In the genomic region with DNA sequence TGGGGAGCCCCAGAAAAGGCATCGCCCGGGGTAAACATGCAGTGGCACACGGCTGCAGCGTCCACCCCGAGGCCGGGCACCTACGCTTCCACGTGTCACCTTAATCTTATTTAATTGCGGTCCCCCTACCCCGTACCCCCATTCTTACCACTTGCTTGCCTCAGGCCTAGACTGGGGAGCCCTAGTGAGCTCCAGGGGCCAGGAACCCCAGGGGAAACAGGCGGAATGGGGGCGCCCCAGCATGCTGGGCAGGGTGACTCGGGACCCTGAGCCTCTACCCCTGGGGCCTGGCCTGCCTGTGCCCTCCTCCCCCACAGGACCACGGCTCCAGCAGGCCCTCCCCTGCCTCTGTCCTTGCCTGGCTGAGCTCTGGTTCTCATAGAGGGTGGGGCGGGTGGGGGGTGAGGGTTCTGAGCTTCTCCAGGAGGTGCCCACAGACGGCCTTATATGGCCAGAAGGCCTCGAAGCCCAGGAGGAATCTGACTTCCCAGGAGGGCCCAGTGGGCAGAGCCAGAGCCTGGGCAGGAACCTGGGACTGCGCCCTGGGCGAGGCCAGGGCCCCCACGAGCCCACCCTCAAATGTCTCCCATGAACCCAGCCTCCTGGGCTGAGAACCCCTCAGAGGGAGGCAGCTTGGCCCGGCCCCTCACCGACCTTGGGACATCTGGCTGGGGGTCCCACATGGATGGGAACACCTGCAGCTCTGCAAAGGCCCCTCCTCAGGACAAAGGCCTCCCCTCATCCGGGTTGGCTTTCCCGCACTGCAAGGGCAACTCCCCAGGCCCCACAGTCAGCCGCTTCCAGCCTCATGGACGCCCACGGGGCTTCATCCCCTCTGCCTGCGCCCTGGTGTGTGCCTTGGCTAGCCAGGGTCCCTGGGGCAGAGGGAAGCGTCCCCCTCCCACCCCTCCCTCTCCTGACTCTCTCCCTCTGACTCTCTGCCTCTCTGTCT, we compare ENCODE assay signal across 1 cellular context.
A peak's percentile ranks its signal among the peaks of the same experiment; 100 is the strongest.
TF ChIP-seq lines count a peak whose summit lies in the region.

No MANE protein-coding gene starts in this region.

TF ChIP-seq in HepG2, 621 proteins besides CTCF, POLR2A, EP300 and RAD21 (continued from another document):
- TF ChIP-seq, protein P1, sequence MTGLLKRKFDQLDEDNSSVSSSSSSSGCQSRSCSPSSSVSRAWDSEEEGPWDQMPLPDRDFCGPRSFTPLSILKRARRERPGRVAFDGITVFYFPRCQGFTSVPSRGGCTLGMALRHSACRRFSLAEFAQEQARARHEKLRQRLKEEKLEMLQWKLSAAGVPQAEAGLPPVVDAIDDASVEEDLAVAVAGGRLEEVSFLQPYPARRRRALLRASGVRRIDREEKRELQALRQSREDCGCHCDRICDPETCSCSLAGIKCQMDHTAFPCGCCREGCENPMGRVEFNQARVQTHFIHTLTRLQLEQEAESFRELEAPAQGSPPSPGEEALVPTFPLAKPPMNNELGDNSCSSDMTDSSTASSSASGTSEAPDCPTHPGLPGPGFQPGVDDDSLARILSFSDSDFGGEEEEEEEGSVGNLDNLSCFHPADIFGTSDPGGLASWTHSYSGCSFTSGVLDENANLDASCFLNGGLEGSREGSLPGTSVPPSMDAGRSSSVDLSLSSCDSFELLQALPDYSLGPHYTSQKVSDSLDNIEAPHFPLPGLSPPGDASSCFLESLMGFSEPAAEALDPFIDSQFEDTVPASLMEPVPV (CRISPR knock-in tag; IDR thresholded peaks at IDR 0.05): peak; percentile 32; the same call in 1 of the 2 replicates
- no peak for TF ChIP-seq ZNF138 (CRISPR knock-in tag; IDR thresholded peaks at IDR 0.05; ENCODE audit: low read depth)
- TF ChIP-seq TRIM24 (CRISPR knock-in tag; IDR thresholded peaks at IDR 0.05): no peak
- TF ChIP-seq, protein P2, sequence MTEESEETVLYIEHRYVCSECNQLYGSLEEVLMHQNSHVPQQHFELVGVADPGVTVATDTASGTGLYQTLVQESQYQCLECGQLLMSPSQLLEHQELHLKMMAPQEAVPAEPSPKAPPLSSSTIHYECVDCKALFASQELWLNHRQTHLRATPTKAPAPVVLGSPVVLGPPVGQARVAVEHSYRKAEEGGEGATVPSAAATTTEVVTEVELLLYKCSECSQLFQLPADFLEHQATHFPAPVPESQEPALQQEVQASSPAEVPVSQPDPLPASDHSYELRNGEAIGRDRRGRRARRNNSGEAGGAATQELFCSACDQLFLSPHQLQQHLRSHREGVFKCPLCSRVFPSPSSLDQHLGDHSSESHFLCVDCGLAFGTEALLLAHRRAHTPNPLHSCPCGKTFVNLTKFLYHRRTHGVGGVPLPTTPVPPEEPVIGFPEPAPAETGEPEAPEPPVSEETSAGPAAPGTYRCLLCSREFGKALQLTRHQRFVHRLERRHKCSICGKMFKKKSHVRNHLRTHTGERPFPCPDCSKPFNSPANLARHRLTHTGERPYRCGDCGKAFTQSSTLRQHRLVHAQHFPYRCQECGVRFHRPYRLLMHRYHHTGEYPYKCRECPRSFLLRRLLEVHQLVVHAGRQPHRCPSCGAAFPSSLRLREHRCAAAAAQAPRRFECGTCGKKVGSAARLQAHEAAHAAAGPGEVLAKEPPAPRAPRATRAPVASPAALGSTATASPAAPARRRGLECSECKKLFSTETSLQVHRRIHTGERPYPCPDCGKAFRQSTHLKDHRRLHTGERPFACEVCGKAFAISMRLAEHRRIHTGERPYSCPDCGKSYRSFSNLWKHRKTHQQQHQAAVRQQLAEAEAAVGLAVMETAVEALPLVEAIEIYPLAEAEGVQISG (CRISPR knock-in tag; IDR thresholded peaks at IDR 0.05): no peak
